ENCODE assay signal across 1 cellular context in genomic region chr17:31379796-31380195, GRCh38.
TF ChIP-seq lines count a peak whose summit lies in the region.

No MANE protein-coding gene starts in this region.

TF ChIP-seq in HepG2, 621 proteins besides CTCF, POLR2A, EP300 and RAD21 (continued from another document):
- TF ChIP-seq TIGD3 (CRISPR knock-in tag; IDR thresholded peaks at IDR 0.05; ENCODE audit: borderline replicate concordance) (no peak), SOX13 (IDR thresholded peaks at IDR 0.05) (no peak), SOX13 (CRISPR knock-in tag; conservative IDR thresholded peaks at IDR 0.05 in 1 of 2, IDR thresholded peaks at IDR 0.05 in 1 of 2) (peak in 1 of 2 experiments; percentile 76; a peak in 2 of 4 replicates), ZNF614 (CRISPR knock-in tag; IDR thresholded peaks at IDR 0.05; ENCODE audit: borderline replicate concordance) (no peak), TBL1XR1 (IDR thresholded peaks at IDR 0.05; ENCODE audit: borderline replicate concordance, low read length, partially characterized antibody) (no peak), SOX5 (CRISPR knock-in tag; IDR thresholded peaks at IDR 0.05; ENCODE audit: borderline replicate concordance) (peak; percentile 63; the same call in 1 of the 2 replicates), HHEX (CRISPR knock-in tag; IDR thresholded peaks at IDR 0.05) (no peak), EZH2 (conservative IDR thresholded peaks at IDR 0.05; ENCODE audit: low read depth, low read length) (no peak), ZNF713 (CRISPR knock-in tag; IDR thresholded peaks at IDR 0.05) (no peak)
TF ChIP-seq in HepG2: peak in this region for 21.
